Comparison of ENCODE assay signal across 10 cellular contexts in genomic region chr9:133839822-133840329, GRCh38.
DNase-seq lines count a peak whose midpoint lies in the region; ATAC-seq and TF ChIP-seq lines count a peak whose summit lies in the region.
"Had no signal": no experiment of that assay in that cellular context is flagged by ENCODE, and none has a peak within 500 bp of the region (broad histone marks: within the 10 kb centered on the region; RNA-seq: fewer than 3 reads in every experiment).

No MANE protein-coding gene starts in this region.

- peaks cover 41% of the 10 kb centered on the region for H3K4me1 ChIP-seq in mesenchymal stem cell (ENCODE audit: control insufficient read depth, insufficient read depth, low read depth, low read length)

- H3K4me3 Mint-ChIP-seq in activated CD8-positive, alpha-beta T cell treated with anti-CD3 and anti-CD28 coated beads for 36 hours = no peak overlapping the region

- H4K8ac ChIP-seq in mesenchymal stem cell (ENCODE audit: low read length) = peak overlapping the region; percentile 53

- no peaks in the 10 kb centered on the region for H3K27me3 Mint-ChIP-seq in activated CD8-positive, alpha-beta T cell treated with anti-CD3 and anti-CD28 coated beads for 36 hours

- H2BK12ac ChIP-seq in mesenchymal stem cell (ENCODE audit: low read length in 2 of 2) = no peak overlapping the region

- H3K36me3 ChIP-seq in mesenchymal stem cell (ENCODE audit: control insufficient read depth in 1 of 2, insufficient read depth in 2 of 2, low read depth in 1 of 2, low read length in 2 of 2) = peaks cover 0 to 50% of the 10 kb centered on the region in 2 experiments

- no peak overlapping the region for H3K23ac ChIP-seq in mesenchymal stem cell (ENCODE audit: low read length in 2 of 2)

- H2AK5ac ChIP-seq in mesenchymal stem cell (ENCODE audit: low read length, severe bottlenecking) = no peak overlapping the region

- no peaks in the 10 kb centered on the region for H3K27me3 ChIP-seq in mesenchymal stem cell (ENCODE audit: control insufficient read depth in 1 of 2, insufficient read depth in 1 of 2, low read length in 2 of 2)

- WGBS in mesenchymal stem cell = 1% methylated on average over 15 of the region's 15 CpGs

- H3K4ac ChIP-seq in mesenchymal stem cell (ENCODE audit: low read depth in 1 of 2, low read length in 2 of 2) = no peak overlapping the region

- H2BK5ac ChIP-seq in mesenchymal stem cell (ENCODE audit: low read depth, low read length, poor library complexity, severe bottlenecking) = no peak overlapping the region

- TF ChIP-seq CTCF in AG10803 (conservative IDR thresholded peaks at IDR 0.05; ENCODE audit: low read length) (no peak), epithelial cell of esophagus (IDR thresholded peaks at IDR 0.05; ENCODE audit: insufficient read depth, low read depth, low read length, missing control alignments) (no peak)
- TF ChIP-seq CTCF in activated CD8-positive, alpha-beta T cell treated with anti-CD3 and anti-CD28 coated beads for 36 hours (IDR thresholded peaks at IDR 0.05) = no peak

- no peak overlapping the region for H3K4me2 ChIP-seq in mesenchymal stem cell (ENCODE audit: low read length, poor library complexity, severe bottlenecking)

- no peak for ATAC-seq in activated CD8-positive, alpha-beta T cell treated with anti-CD3 and anti-CD28 coated beads for 36 hours
- no peak for ATAC-seq in HG03175 (IDR thresholded peaks at IDR 0.05; ENCODE audit: unreplicated experiment)

- CTCF ChIA-PET in activated CD8-positive, alpha-beta T cell treated with anti-CD3 and anti-CD28 coated beads for 36 hours (lab: Charles Lee) = no interaction called here

- no peak overlapping the region for H3K9ac ChIP-seq in mesenchymal stem cell (ENCODE audit: low read length)

- no peak overlapping the region for H3K4me3 ChIP-seq in AG10803 (ENCODE audit: low read length)
- no peak overlapping the region for H3K4me3 ChIP-seq in epithelial cell of esophagus (ENCODE audit: low read length)
- H3K4me3 ChIP-seq in mesenchymal stem cell (ENCODE audit: insufficient read depth in 1 of 2, low read depth in 1 of 2, low read length in 2 of 2) = peak overlapping the region in 1 of 2 experiments; percentile 49

- DNase-seq in AG10803 (ENCODE audit: low read depth) (peak; percentile 33), NCI-H69 (lab: John Stamatoyannopoulos, UW) (peak; percentile 65), epithelial cell of esophagus (ENCODE audit: low read depth) (peak; percentile 15), mesenchymal stem cell (peak; percentile 79), DMS153 (lab: John Stamatoyannopoulos, UW) (no peak), mucosa of gallbladder (ENCODE audit: low spot score) (no peak)
- DNase-seq in activated CD8-positive, alpha-beta T cell treated with anti-CD3 and anti-CD28 coated beads for 36 hours = no peak
- DNase-seq: activated CD4-positive, CD25-positive, alpha-beta regulatory T cell treated with anti-CD3 and anti-CD28 coated beads, Interleukin-2, amount 50 U/mL, for 72 hours; NCI-H1105 had no signal

- no peak overlapping the region for H3K27ac ChIP-seq in mesenchymal stem cell (ENCODE audit: low read length, poor library complexity, severe bottlenecking)

- POLR2A ChIA-PET in activated CD8-positive, alpha-beta T cell treated with anti-CD3 and anti-CD28 coated beads for 36 hours (lab: Charles Lee) = no interaction called here

- H2BK15ac ChIP-seq in mesenchymal stem cell (ENCODE audit: low read depth, poor library complexity, severe bottlenecking) = peak overlapping the region; percentile 20

- no peaks in the 10 kb centered on the region for H3K36me3 Mint-ChIP-seq in activated CD8-positive, alpha-beta T cell treated with anti-CD3 and anti-CD28 coated beads for 36 hours (ENCODE audit: low read depth)

- H3K14ac ChIP-seq in mesenchymal stem cell (ENCODE audit: low read length in 2 of 2) = no peak overlapping the region

- no peaks in the 10 kb centered on the region for H3K9me3 Mint-ChIP-seq in activated CD8-positive, alpha-beta T cell treated with anti-CD3 and anti-CD28 coated beads for 36 hours

- no peak overlapping the region for H2AFZ ChIP-seq in mesenchymal stem cell (ENCODE audit: low read depth, low read length)

- H3K79me1 ChIP-seq in mesenchymal stem cell (replicated peaks; ENCODE audit: low read length, poor library complexity, severe bottlenecking) = peaks cover 57% of the 10 kb centered on the region

- intact Hi-C loops in activated CD8-positive, alpha-beta T cell treated with anti-CD3 and anti-CD28 coated beads for 36 hours (cut with micrococcal nuclease) = no loop called here

- no peaks in the 10 kb centered on the region for H3K9me3 ChIP-seq in mesenchymal stem cell (ENCODE audit: control insufficient read depth, low read length)

- H2BK120ac ChIP-seq in mesenchymal stem cell (ENCODE audit: low read depth, low read length) = no peak overlapping the region

- no peak overlapping the region for H3K27ac Mint-ChIP-seq in activated CD8-positive, alpha-beta T cell treated with anti-CD3 and anti-CD28 coated beads for 36 hours

- peak overlapping the region; percentile 19 for H4K91ac ChIP-seq in mesenchymal stem cell (ENCODE audit: low read length)

- H3K4me1 Mint-ChIP-seq in activated CD8-positive, alpha-beta T cell treated with anti-CD3 and anti-CD28 coated beads for 36 hours (ENCODE audit: low read depth) = no peaks in the 10 kb centered on the region

- H3K18ac ChIP-seq in mesenchymal stem cell (ENCODE audit: low read depth in 1 of 2, low read length in 2 of 2) = peak overlapping the region; percentile 63 to 78

Comparison
In these comparisons a context has a peak if more than half of its experiments do, and no peak if none do; other contexts are left out.
1. DNase-seq: peak in AG10803 (single experiment), NCI-H69 (single experiment), epithelial cell of esophagus (single experiment) and mesenchymal stem cell (single experiment); none in DMS153 (single experiment), activated CD8-positive, alpha-beta T cell treated with anti-CD3 and anti-CD28 coated beads for 36 hours (single experiment) and mucosa of gallbladder (single experiment).